Comparison of ENCODE assay signal across 9 cellular contexts in the genomic region with DNA sequence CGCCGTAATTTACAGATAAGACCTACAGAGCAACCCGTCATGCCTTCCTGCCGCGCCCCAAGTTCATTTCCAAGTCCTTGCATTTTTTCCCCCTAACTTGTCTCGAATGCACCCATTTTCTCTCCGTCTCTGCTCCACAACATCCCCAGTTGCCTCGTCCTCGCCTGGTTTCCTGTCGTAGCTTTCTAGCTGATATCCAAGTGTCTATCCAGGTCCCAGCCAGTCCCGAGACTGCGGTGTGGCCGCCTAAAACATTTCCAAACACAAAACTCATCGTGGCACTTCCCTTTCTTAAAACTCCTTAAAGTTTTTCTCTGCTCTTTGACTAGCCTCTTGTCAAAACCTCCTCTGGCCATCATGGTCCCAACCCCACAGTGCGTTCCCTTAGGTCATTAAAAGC. TPM values are rescaled to one million over a fixed set of nuclear protein-coding genes. Genes with fewer than 3 reads are reported as not detected.
DNase-seq lines count a peak whose midpoint lies in the region; ATAC-seq, FAIRE-seq and TF ChIP-seq lines count a peak whose summit lies in the region.
"Had no signal": no experiment of that assay in that cellular context is flagged by ENCODE, and none has a peak within 500 bp of the region (broad histone marks: within the 10 kb centered on the region; RNA-seq: fewer than 3 reads in every experiment).

No MANE protein-coding gene starts in this region.

- H3K4me1 ChIP-seq in BE2C: no peaks in the 10 kb centered on the region; the same call in 1 of the 2 replicates

- H3K9me3 ChIP-seq in BE2C: no peaks in the 10 kb centered on the region
- H3K9me3 ChIP-seq in KOPT-K1 (ENCODE audit: insufficient read depth, low read length, poor library complexity, severe bottlenecking): no peaks in the 10 kb centered on the region

- H3K36me3 ChIP-seq in BE2C (no peaks in the 10 kb centered on the region; the same call in 1 of the 2 replicates), KOPT-K1 (ENCODE audit: insufficient read depth, low read length) (peaks cover 9% of the 10 kb centered on the region)

- peak overlapping the region; percentile 65 to 90 for H3K27ac Mint-ChIP-seq in natural killer cell treated with Interleukin-12 subunit alpha and Interleukin-12 subunit beta and Interleukin-15 and Interleukin-18, amount 100 ng/mL, for 72 hours

- peaks cover 15 to 24% of the 10 kb centered on the region in 2 donors for H3K4me1 Mint-ChIP-seq in natural killer cell treated with Interleukin-12 subunit alpha and Interleukin-12 subunit beta and Interleukin-15 and Interleukin-18, amount 100 ng/mL, for 72 hours (ENCODE audit: low read depth in 2 of 2)

- H3K27me3 Mint-ChIP-seq in natural killer cell treated with Interleukin-12 subunit alpha and Interleukin-12 subunit beta and Interleukin-15 and Interleukin-18, amount 100 ng/mL, for 72 hours: peaks cover 0 to 9% of the 10 kb centered on the region in 2 donors

- peak overlapping the region; percentile 99 for H3K27ac ChIP-seq in KOPT-K1 (ENCODE audit: low read depth, low read length, poor library complexity, severe bottlenecking)

- H3K27me3 ChIP-seq in BE2C: no peaks in the 10 kb centered on the region

- ATAC-seq in natural killer cell treated with Interleukin-12 subunit alpha and Interleukin-12 subunit beta and Interleukin-15 and Interleukin-18, amount 100 ng/mL, for 72 hours: no peak
- ATAC-seq in GM18858 (IDR thresholded peaks at IDR 0.05; ENCODE audit: unreplicated experiment): no peak
- no peak for ATAC-seq in GM21737 (IDR thresholded peaks at IDR 0.05; ENCODE audit: unreplicated experiment)

- peak overlapping the region; percentile 89 for H3K4me3 Mint-ChIP-seq in natural killer cell treated with Interleukin-12 subunit alpha and Interleukin-12 subunit beta and Interleukin-15 and Interleukin-18, amount 100 ng/mL, for 72 hours

- TF ChIP-seq CTCF in BE2C (IDR thresholded peaks at IDR 0.05; ENCODE audit: low read depth, low read length): no peak
- no peak for TF ChIP-seq CTCF in choroid plexus epithelial cell (conservative IDR thresholded peaks at IDR 0.05; ENCODE audit: low read depth, low read length)

- no peak for FAIRE-seq in HTR-8/SVneo (lab: Jason Lieb, UNC)
- FAIRE-seq: islet of Langerhans had no signal

- no peak for DNase-seq in BE2C
- DNase-seq in choroid plexus epithelial cell (ENCODE audit: low read depth): no peak
- no peak for DNase-seq in natural killer cell treated with Interleukin-12 subunit alpha and Interleukin-12 subunit beta and Interleukin-15 and Interleukin-18, amount 100 ng/mL, for 72 hours (ENCODE audit: low spot score)
- no peak for DNase-seq in HK-2 (ENCODE audit: unreplicated experiment)
- DNase-seq in HTR-8/SVneo (ENCODE audit: insufficient read length, low spot score): no peak

- H3K9me3 Mint-ChIP-seq in natural killer cell treated with Interleukin-12 subunit alpha and Interleukin-12 subunit beta and Interleukin-15 and Interleukin-18, amount 100 ng/mL, for 72 hours: no peaks in the 10 kb centered on the region

- H3K4me3 ChIP-seq in BE2C (ENCODE audit: low read depth, low read length) (peak overlapping the region; percentile 65), choroid plexus epithelial cell (ENCODE audit: low read depth, low read length) (peak overlapping the region; percentile 88)

- H3K36me3 Mint-ChIP-seq in natural killer cell treated with Interleukin-12 subunit alpha and Interleukin-12 subunit beta and Interleukin-15 and Interleukin-18, amount 100 ng/mL, for 72 hours: no peaks in the 10 kb centered on the region

RNA-seq across cellular contexts. Expression of a gene that starts 1.2 kb away (rescaled TPM):
- polyA plus RNA-seq in BE2C (2012; ENCODE audit: insufficient read depth, insufficient read length, low read depth): 4.4 TPM
- 10 to 100 TPM; 23.4 to 52.1 TPM for total RNA-seq in natural killer cell treated with Interleukin-12 subunit alpha and Interleukin-12 subunit beta and Interleukin-15 and Interleukin-18, amount 100 ng/mL, for 72 hours
